ENCODE assay signal across 8 cellular contexts in the genomic region with DNA sequence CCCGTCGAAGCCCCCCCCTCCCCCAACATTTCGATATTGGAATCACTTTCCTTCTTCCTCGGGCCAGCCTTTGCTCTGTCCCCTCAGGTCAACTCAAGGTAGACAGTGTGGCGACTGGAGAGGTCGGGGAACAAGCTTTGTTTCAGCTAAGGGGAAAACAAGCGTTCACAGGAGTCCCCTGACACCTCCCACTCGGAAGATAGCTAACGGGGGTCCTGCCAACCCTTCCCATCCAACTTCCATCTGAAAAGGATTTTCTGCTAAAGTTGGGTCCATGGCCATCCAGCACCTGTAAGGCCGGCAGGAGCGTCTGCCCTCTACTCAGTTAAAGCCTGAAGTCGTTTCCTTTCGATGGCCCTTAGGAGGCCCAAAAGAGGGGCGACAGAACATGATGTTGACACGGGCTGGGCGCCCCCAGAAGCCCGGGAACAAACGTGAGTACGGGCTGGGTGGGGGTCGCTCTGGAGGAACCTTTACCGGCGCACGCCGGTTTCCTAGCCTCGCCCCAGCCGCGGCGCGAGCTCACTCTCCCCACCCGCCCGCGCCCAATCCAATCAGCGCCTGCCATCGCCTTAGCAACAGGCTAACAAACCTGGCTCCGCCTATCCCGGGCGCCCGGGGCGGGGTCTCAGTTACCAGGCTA. TPM values are rescaled to one million over a fixed set of nuclear protein-coding genes. Genes with fewer than 3 reads are reported as not detected.
A peak's percentile ranks its signal among the peaks of the same experiment; 100 is the strongest.
DNase-seq lines count a peak whose midpoint lies in the region; ATAC-seq and TF ChIP-seq lines count a peak whose summit lies in the region.

No MANE protein-coding gene starts in this region.

- H4K8ac ChIP-seq in H9 (replicated peaks; ENCODE audit: insufficient read length, low read depth, low read length): peak overlapping the region; percentile 99

- H4K91ac ChIP-seq in H9 (ENCODE audit: insufficient read length, low read depth, low read length): peak overlapping the region; percentile 91

- peak overlapping the region; percentile 100 for H4K5ac ChIP-seq in H9 (ENCODE audit: insufficient read length, low read depth, low read length)

- H2BK20ac ChIP-seq in H9 (ENCODE audit: low read depth, low read length, poor library complexity, severe bottlenecking): no peak overlapping the region

- peak overlapping the region; percentile 96; the same call in 1 of the 2 replicates for H3K4ac ChIP-seq in H9 (ENCODE audit: low read depth, low read length)

- peak overlapping the region; percentile 100 for H3K56ac ChIP-seq in H9 (ENCODE audit: insufficient read length, low read depth, low read length)

- DNase-seq in ELF-1 (ENCODE audit: low read depth, low spot score): peak; percentile 98
- peak; percentile 96 for DNase-seq in H9
- DNase-seq in SHP77 (lab: John Stamatoyannopoulos, UW): peak; percentile 90 to 94
- DNase-seq in activated gamma-delta T cell (lab: John Stamatoyannopoulos, UW): peak; percentile 97
- DNase-seq in fibroblast of villous mesenchyme (ENCODE audit: low read depth): peak; percentile 95
- peak; percentile 92 for DNase-seq in neural crest cell (ENCODE audit: low read depth, low spot score)
- peak; percentile 87 to 94 for DNase-seq in stimulated activated naive CD8-positive, alpha-beta T cell treated with anti-CD3 and anti-CD28 coated beads, Interleukin-15, amount 100 ng/mL, for 72 hours

- H2AK5ac ChIP-seq in H9 (ENCODE audit: insufficient read length, low read length): peak overlapping the region; percentile 97

- peaks cover 4% of the 10 kb centered on the region for H3K23me2 ChIP-seq in H9 (ENCODE audit: insufficient read length, low read depth, low read length, poor library complexity, severe bottlenecking)

- H3K4me2 ChIP-seq in H9 (ENCODE audit: insufficient read depth, insufficient read length, low read length) (peak overlapping the region; percentile 98), Loucy (ENCODE audit: low read depth, low read length, poor library complexity, severe bottlenecking) (peak overlapping the region; percentile 75)

- TF ChIP-seq CTCF in H9 (conservative IDR thresholded peaks at IDR 0.05) (no peak), Loucy (conservative IDR thresholded peaks at IDR 0.05; ENCODE audit: low read length) (no peak), fibroblast of villous mesenchyme (IDR thresholded peaks at IDR 0.05; ENCODE audit: insufficient read depth, low read depth, low read length) (no peak), neural crest cell (conservative IDR thresholded peaks at IDR 0.05) (no peak)

- H3F3A ChIP-seq in Loucy (ENCODE audit: low read depth): no peaks in the 10 kb centered on the region

- WGBS in H9 (ENCODE audit: extremely low coverage, insufficient read length, low lambda C conversion rate): no CpG with 5 or more reads among the region's 39 CpGs

- H3K9ac ChIP-seq in H9 (ENCODE audit: extremely low read depth, insufficient read length, low read length) (peak overlapping the region; percentile 100), Loucy (ENCODE audit: low read depth, low read length, poor library complexity, severe bottlenecking) (peak overlapping the region; percentile 100)

- peak overlapping the region; percentile 27 for H3K23ac ChIP-seq in H9 (ENCODE audit: insufficient read length, low read depth, low read length)

- H3K27ac Mint-ChIP-seq in H9: peak overlapping the region; percentile 96 to 99 (median 98)
- H3K27ac Mint-ChIP-seq in neural crest cell (ENCODE audit: unreplicated experiment): peak overlapping the region; percentile 98
- peak overlapping the region; percentile 99 for H3K27ac Mint-ChIP-seq in stimulated activated naive CD8-positive, alpha-beta T cell treated with anti-CD3 and anti-CD28 coated beads, Interleukin-15, amount 100 ng/mL, for 72 hours

- H3K4me3 Mint-ChIP-seq in H9 (peak overlapping the region; percentile 86 to 97), neural crest cell (peak overlapping the region; percentile 99)
- H3K4me3 Mint-ChIP-seq in stimulated activated naive CD8-positive, alpha-beta T cell treated with anti-CD3 and anti-CD28 coated beads, Interleukin-15, amount 100 ng/mL, for 72 hours: peak overlapping the region; percentile 89 to 97

- peak overlapping the region; percentile 98 for H3K14ac ChIP-seq in H9 (ENCODE audit: insufficient read depth, low read length)

- H2BK15ac ChIP-seq in H9 (ENCODE audit: low read depth, low read length): no peak overlapping the region

- H4K20me1 ChIP-seq in H9 (ENCODE audit: control insufficient read depth, insufficient read depth, insufficient read length) (no peaks in the 10 kb centered on the region), Loucy (ENCODE audit: insufficient read depth, low read length, poor library complexity, severe bottlenecking) (peaks cover 3% of the 10 kb centered on the region)

- peak overlapping the region; percentile 95 for H2BK120ac ChIP-seq in H9 (ENCODE audit: low read depth, low read length, poor library complexity, severe bottlenecking)

- H3K79me1 ChIP-seq in H9 (ENCODE audit: insufficient read depth, low read depth, low read length, poor library complexity, severe bottlenecking): no peaks in the 10 kb centered on the region

- peak overlapping the region; percentile 5 for H2BK12ac ChIP-seq in H9 (ENCODE audit: insufficient read length, low read depth, low read length)

- ATAC-seq in stimulated activated naive CD8-positive, alpha-beta T cell treated with anti-CD3 and anti-CD28 coated beads, Interleukin-15, amount 100 ng/mL, for 72 hours: peak; percentile 64

- H3K9me3 Mint-ChIP-seq in H9: peaks cover 0 to 2% of the 10 kb centered on the region in 2 experiments; a peak in 2 of 5 replicates
- H3K9me3 Mint-ChIP-seq in neural crest cell: no peaks in the 10 kb centered on the region
- H3K9me3 Mint-ChIP-seq in stimulated activated naive CD8-positive, alpha-beta T cell treated with anti-CD3 and anti-CD28 coated beads, Interleukin-15, amount 100 ng/mL, for 72 hours: no peaks in the 10 kb centered on the region

- peak overlapping the region; percentile 97 for H3K27ac ChIP-seq in H9 (ENCODE audit: insufficient read length, low read depth, low read length)

- no peaks in the 10 kb centered on the region for H3K9me2 ChIP-seq in Loucy (replicated peaks; ENCODE audit: low read depth, low read length)

- peak overlapping the region; percentile 99 for H3K18ac ChIP-seq in H9 (ENCODE audit: insufficient read length, low read depth, low read length)

- peak overlapping the region; percentile 99 for H3T11ph ChIP-seq in H9 (ENCODE audit: low read length)

- no peaks in the 10 kb centered on the region for H3K79me2 ChIP-seq in H9 (ENCODE audit: insufficient read depth, low read length)
- H3K79me2 ChIP-seq in Loucy (ENCODE audit: insufficient read depth, low read length): peaks cover 52% of the 10 kb centered on the region

- H3K27me3 Mint-ChIP-seq in H9 (ENCODE audit: low read depth): no peaks in the 10 kb centered on the region
- H3K27me3 Mint-ChIP-seq in neural crest cell (ENCODE audit: low read depth): peaks cover 3% of the 10 kb centered on the region
- no peaks in the 10 kb centered on the region for H3K27me3 Mint-ChIP-seq in stimulated activated naive CD8-positive, alpha-beta T cell treated with anti-CD3 and anti-CD28 coated beads, Interleukin-15, amount 100 ng/mL, for 72 hours

- peak overlapping the region; percentile 98 for H2BK5ac ChIP-seq in H9 (ENCODE audit: insufficient read length, low read length)

- H3K4me1 Mint-ChIP-seq in H9 (peaks cover 21 to 25% of the 10 kb centered on the region in 2 experiments), neural crest cell (peaks cover 37% of the 10 kb centered on the region)
- peaks cover 26% of the 10 kb centered on the region for H3K4me1 Mint-ChIP-seq in stimulated activated naive CD8-positive, alpha-beta T cell treated with anti-CD3 and anti-CD28 coated beads, Interleukin-15, amount 100 ng/mL, for 72 hours

- H2AFZ ChIP-seq in H9 (ENCODE audit: low read length) (no peak overlapping the region), Loucy (ENCODE audit: low read length) (no peak overlapping the region)

- peaks cover 0 to 39% (median 4%) of the 10 kb centered on the region in 3 experiments; a peak in 4 of 7 replicates for H3K36me3 Mint-ChIP-seq in H9 (ENCODE audit: insufficient read depth in 1 of 3, low read depth in 3 of 3)
- H3K36me3 Mint-ChIP-seq in neural crest cell (ENCODE audit: low read depth): peaks cover 2% of the 10 kb centered on the region

- H3K4me1 ChIP-seq in H9 (ENCODE audit: insufficient read depth, low read length) (no peaks in the 10 kb centered on the region), Loucy (ENCODE audit: insufficient read depth, low read length, poor library complexity, severe bottlenecking) (peaks cover 18% of the 10 kb centered on the region)

- no peaks in the 10 kb centered on the region for H3K27me3 ChIP-seq in H9 (ENCODE audit: insufficient read depth, low read length)
- no peaks in the 10 kb centered on the region for H3K27me3 ChIP-seq in Loucy (ENCODE audit: insufficient read depth, low read length, poor library complexity, severe bottlenecking)

- H3K36me3 ChIP-seq in Loucy (ENCODE audit: insufficient read depth, low read length): peaks cover 9% of the 10 kb centered on the region

- no peaks in the 10 kb centered on the region for H3K9me3 ChIP-seq in H9 (ENCODE audit: control insufficient read depth, low read depth, low read length)
- H3K9me3 ChIP-seq in Loucy (ENCODE audit: insufficient read depth, low read depth, low read length): no peaks in the 10 kb centered on the region

- H3K4me3 ChIP-seq in Loucy (ENCODE audit: low read length, poor library complexity, severe bottlenecking) (peak overlapping the region; percentile 96), fibroblast of villous mesenchyme (ENCODE audit: low read depth, low read length) (peak overlapping the region; percentile 90)

RNA-seq across cellular contexts. Expression of a gene that starts 2.5 kb away (rescaled TPM):
- total RNA-seq in H9 (2021) (2.8 and 5.5 TPM in 2 replicates), fibroblast of villous mesenchyme (56.4 and 56.6 TPM in 2 replicates), neural crest cell (50.2 and 59.7 TPM in 2 replicates)

Comparison
In these comparisons a context has a peak if more than half of its experiments do, and no peak if none do; other contexts are left out.
1. Peak in every context shown above with its lines: DNase-seq, ATAC-seq, H3K4me3 ChIP-seq and H3K27ac ChIP-seq.